19 cellular contexts compared by ENCODE assay signal in the genomic region with DNA sequence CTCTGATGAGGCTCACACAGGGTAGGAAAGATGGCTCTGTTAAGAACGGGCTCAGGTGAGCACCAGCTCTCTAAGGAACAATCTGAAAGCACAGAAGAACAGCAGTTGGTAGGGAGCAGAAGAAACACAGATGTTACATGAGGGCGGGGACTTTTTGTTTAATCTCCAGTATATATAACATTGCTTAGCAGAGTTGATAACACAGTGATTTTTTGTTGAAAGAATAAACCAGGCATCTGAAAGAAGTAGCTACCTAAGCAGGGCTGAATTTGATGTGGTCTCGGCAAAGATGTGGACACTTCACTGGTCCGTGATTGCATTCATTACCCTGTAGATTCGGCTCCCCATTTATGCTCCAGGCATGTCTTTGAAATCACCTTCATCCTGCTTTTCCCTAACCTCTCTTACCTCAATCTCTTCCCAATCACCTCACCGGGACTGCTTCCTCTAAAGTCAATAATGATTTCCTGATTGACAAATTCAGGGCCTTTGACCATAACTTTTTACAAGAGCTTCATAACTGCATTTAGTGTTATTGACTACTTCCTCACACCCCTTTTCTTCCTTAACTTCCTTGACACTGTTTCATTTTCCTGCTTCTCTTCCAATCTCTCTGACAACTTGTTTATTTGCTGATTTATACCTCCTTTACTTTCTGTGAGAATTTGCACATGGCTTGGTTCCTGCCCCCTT. TPM values are rescaled to one million over a fixed set of nuclear protein-coding genes. Genes with fewer than 3 reads are reported as not detected.
DNase-seq lines count a peak whose midpoint lies in the region; ATAC-seq and TF ChIP-seq lines count a peak whose summit lies in the region.
"Had no signal": no experiment of that assay in that cellular context is flagged by ENCODE, and none has a peak within 500 bp of the region (broad histone marks: within the 10 kb centered on the region; RNA-seq: fewer than 3 reads in every experiment).

No MANE protein-coding gene starts in this region.

- TF ChIP-seq CTCF in glutamatergic neuron (IDR thresholded peaks at IDR 0.05; ENCODE audit: partially characterized antibody, unreplicated experiment) (no peak), mesothelial cell of epicardium (IDR thresholded peaks at IDR 0.05; ENCODE audit: unreplicated experiment) (no peak)

- H3K27ac Mint-ChIP-seq in activated T-cell treated with anti-CD3 and anti-CD28 coated beads, Interleukin-2, amount 50 U/mL, for 24 hours = peak overlapping the region; percentile 5
- H3K27ac Mint-ChIP-seq in T-cell (peak overlapping the region; percentile 12 to 66), glutamatergic neuron (ENCODE audit: unreplicated experiment) (peak overlapping the region; percentile 0), mesothelial cell of epicardium (no peak overlapping the region)
- H3K27ac Mint-ChIP-seq in stimulated activated effector memory CD8-positive, alpha-beta T cell treated with anti-CD3 and anti-CD28 coated beads, Interleukin-12 subunit alpha, Interleukin-12 subunit beta, amount 100 ng/mL, for 72 hours = peak overlapping the region; percentile 66
- H3K27ac Mint-ChIP-seq: CD14-positive monocyte had no signal

- no peak for DNase-seq in activated T-cell treated with anti-CD3 and anti-CD28 coated beads, Interleukin-2, amount 50 U/mL, for 24 hours
- DNase-seq in activated T-cell treated with anti-CD3 and anti-CD28 coated beads, Interleukin-2, amount 50 U/mL, for 4 hours = no peak
- DNase-seq in T-cell (no peak), glutamatergic neuron (no peak), AG08395 (ENCODE audit: low spot score) (no peak), mesothelial cell of epicardium (ENCODE audit: low spot score in 2 of 2, unreplicated experiment in 2 of 2) (no peak)
- no peak for DNase-seq in stimulated activated effector memory CD8-positive, alpha-beta T cell treated with anti-CD3 and anti-CD28 coated beads, Interleukin-12 subunit alpha, Interleukin-12 subunit beta, amount 100 ng/mL, for 72 hours (ENCODE audit: low spot score in 2 of 2)
- DNase-seq: GF-D8; NCI-H1092; NCI-H1694; NCI-H345; NCI-H69; NK-92 treated with Interleukin-12 subunit alpha and Interleukin-12 subunit beta, amount 100 ng/mL, for 24 hours; OCI-M1 had no signal

- H3K9me3 Mint-ChIP-seq in activated T-cell treated with anti-CD3 and anti-CD28 coated beads, Interleukin-2, amount 50 U/mL, for 24 hours = no peaks in the 10 kb centered on the region
- no peaks in the 10 kb centered on the region for H3K9me3 Mint-ChIP-seq in activated T-cell treated with anti-CD3 and anti-CD28 coated beads, Interleukin-2, amount 50 U/mL, for 4 hours
- no peaks in the 10 kb centered on the region for H3K9me3 Mint-ChIP-seq in T-cell
- peaks cover 1% of the 10 kb centered on the region for H3K9me3 Mint-ChIP-seq in glutamatergic neuron (ENCODE audit: unreplicated experiment)
- H3K9me3 Mint-ChIP-seq in stimulated activated effector memory CD8-positive, alpha-beta T cell treated with anti-CD3 and anti-CD28 coated beads, Interleukin-12 subunit alpha, Interleukin-12 subunit beta, amount 100 ng/mL, for 72 hours = no peaks in the 10 kb centered on the region
- peaks cover 19% of the 10 kb centered on the region for H3K9me3 Mint-ChIP-seq in mesothelial cell of epicardium

- no peaks in the 10 kb centered on the region for H3K27me3 Mint-ChIP-seq in activated T-cell treated with anti-CD3 and anti-CD28 coated beads, Interleukin-2, amount 50 U/mL, for 24 hours
- no peaks in the 10 kb centered on the region for H3K27me3 Mint-ChIP-seq in activated T-cell treated with anti-CD3 and anti-CD28 coated beads, Interleukin-2, amount 50 U/mL, for 4 hours (ENCODE audit: low read depth)
- no peaks in the 10 kb centered on the region for H3K27me3 Mint-ChIP-seq in T-cell
- no peaks in the 10 kb centered on the region for H3K27me3 Mint-ChIP-seq in glutamatergic neuron (ENCODE audit: unreplicated experiment)
- no peaks in the 10 kb centered on the region for H3K27me3 Mint-ChIP-seq in mesothelial cell of epicardium (ENCODE audit: low read depth)

- ATAC-seq in activated T-cell treated with anti-CD3 and anti-CD28 coated beads, Interleukin-2, amount 50 U/mL, for 4 hours = no peak
- ATAC-seq in T-cell (replicated peaks in 1 of 4) = no peak
- no peak for ATAC-seq in stimulated activated effector memory CD8-positive, alpha-beta T cell treated with anti-CD3 and anti-CD28 coated beads, Interleukin-12 subunit alpha, Interleukin-12 subunit beta, amount 100 ng/mL, for 72 hours
- no peak for ATAC-seq in HG03135 (IDR thresholded peaks at IDR 0.05; ENCODE audit: unreplicated experiment)
- ATAC-seq: HepG2 had no signal

- peaks cover 1% of the 10 kb centered on the region for H3K36me3 Mint-ChIP-seq in activated T-cell treated with anti-CD3 and anti-CD28 coated beads, Interleukin-2, amount 50 U/mL, for 24 hours (ENCODE audit: low read depth)
- peaks cover 24% of the 10 kb centered on the region for H3K36me3 Mint-ChIP-seq in activated T-cell treated with anti-CD3 and anti-CD28 coated beads, Interleukin-2, amount 50 U/mL, for 4 hours (ENCODE audit: insufficient read depth)
- H3K36me3 Mint-ChIP-seq in T-cell = peaks cover 51% of the 10 kb centered on the region
- no peaks in the 10 kb centered on the region for H3K36me3 Mint-ChIP-seq in glutamatergic neuron (ENCODE audit: unreplicated experiment)
- H3K36me3 Mint-ChIP-seq in stimulated activated effector memory CD8-positive, alpha-beta T cell treated with anti-CD3 and anti-CD28 coated beads, Interleukin-12 subunit alpha, Interleukin-12 subunit beta, amount 100 ng/mL, for 72 hours = peaks cover 51% of the 10 kb centered on the region
- no peaks in the 10 kb centered on the region for H3K36me3 Mint-ChIP-seq in mesothelial cell of epicardium

- CTCF ChIA-PET in T-cell (lab: Charles Lee) = interaction anchor here (0.7 to 1.6 kb wide), 4 partner anchors 15 to 689 kb away, joined by 3 to 4 read pairs (median 4); no protein-coding TSS in a partner anchor

- no peak overlapping the region for H3K4me3 Mint-ChIP-seq in activated T-cell treated with anti-CD3 and anti-CD28 coated beads, Interleukin-2, amount 50 U/mL, for 24 hours
- no peak overlapping the region for H3K4me3 Mint-ChIP-seq in activated T-cell treated with anti-CD3 and anti-CD28 coated beads, Interleukin-2, amount 50 U/mL, for 4 hours
- H3K4me3 Mint-ChIP-seq in T-cell (peak overlapping the region in 1 of 3 donors; percentile 6), glutamatergic neuron (ENCODE audit: unreplicated experiment) (no peak overlapping the region), mesothelial cell of epicardium (no peak overlapping the region)
- peak overlapping the region; percentile 20 for H3K4me3 Mint-ChIP-seq in stimulated activated effector memory CD8-positive, alpha-beta T cell treated with anti-CD3 and anti-CD28 coated beads, Interleukin-12 subunit alpha, Interleukin-12 subunit beta, amount 100 ng/mL, for 72 hours
- H3K4me3 Mint-ChIP-seq: CD14-positive monocyte had no signal

- POLR2A ChIA-PET in T-cell (lab: Charles Lee) = no interaction called here

- H3K4me1 Mint-ChIP-seq in activated T-cell treated with anti-CD3 and anti-CD28 coated beads, Interleukin-2, amount 50 U/mL, for 24 hours (ENCODE audit: low read depth) = peaks cover 78% of the 10 kb centered on the region
- peaks cover 83% of the 10 kb centered on the region for H3K4me1 Mint-ChIP-seq in activated T-cell treated with anti-CD3 and anti-CD28 coated beads, Interleukin-2, amount 50 U/mL, for 4 hours (ENCODE audit: low read depth)
- H3K4me1 Mint-ChIP-seq in T-cell (peaks cover 83 to 90% (median 85%) of the 10 kb centered on the region in 3 donors), glutamatergic neuron (ENCODE audit: low read depth, unreplicated experiment) (peaks cover 6% of the 10 kb centered on the region), mesothelial cell of epicardium (no peaks in the 10 kb centered on the region)
- peaks cover 81% of the 10 kb centered on the region for H3K4me1 Mint-ChIP-seq in stimulated activated effector memory CD8-positive, alpha-beta T cell treated with anti-CD3 and anti-CD28 coated beads, Interleukin-12 subunit alpha, Interleukin-12 subunit beta, amount 100 ng/mL, for 72 hours

RNA-seq across cellular contexts. Expression of gene SAMD3, which starts 34.4 kb away (rescaled TPM):
- total RNA-seq in activated T-cell treated with anti-CD3 and anti-CD28 coated beads, Interleukin-2, amount 50 U/mL, for 4 hours = 1 to 10 TPM; 2.1 to 2.9 (median 2.2) TPM
- total RNA-seq in T-cell = 10 to 100 TPM; 27.5 to 73.8 (median 38.5) TPM
- total RNA-seq in glutamatergic neuron (ENCODE audit: unreplicated experiment) = 1.6 TPM
- 0.38 to 0.49 TPM (median 0.47 TPM) in 3 replicates for total RNA-seq in mesothelial cell of epicardium
- total RNA-seq: H4, HepG2, MCF 10A had no signal

Comparison
In these comparisons a context has a peak if more than half of its experiments do, and no peak if none do; other contexts are left out.
1. RNA of gene SAMD3, which starts 34.4 kb away (total RNA-seq): 27.5 to 73.8 TPM in T-cell; 2.1 to 2.9 TPM in activated T-cell treated with anti-CD3 and anti-CD28 coated beads, Interleukin-2, amount 50 U/mL, for 4 hours, 1.6 TPM in glutamatergic neuron (single experiment) and 0.38 to 0.49 TPM in mesothelial cell of epicardium; every median in the first group is over 4 times any median in the second.